8 cellular contexts compared by ENCODE assay signal in the genomic region with DNA sequence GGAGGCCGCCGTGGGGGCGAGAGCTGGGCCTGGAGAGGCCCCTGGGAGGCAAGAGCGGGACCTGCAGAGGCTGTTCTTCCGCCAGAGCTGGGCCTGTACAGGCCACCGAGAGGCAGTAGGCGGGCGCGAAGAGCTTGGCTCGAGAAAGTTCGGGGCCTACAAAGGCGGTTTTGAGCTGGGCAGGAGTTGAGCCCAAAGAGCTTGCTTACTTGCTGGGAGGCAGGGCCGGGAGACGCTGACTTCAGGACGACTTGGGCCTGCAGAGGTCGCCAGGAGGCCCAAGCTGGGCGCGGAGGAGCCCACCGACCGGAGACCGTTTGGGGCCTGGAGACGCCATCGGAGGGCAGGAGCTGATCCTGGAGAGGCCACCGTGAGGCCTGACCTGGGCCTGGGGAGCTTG.
DNase-seq lines count a peak whose midpoint lies in the region; ATAC-seq and TF ChIP-seq lines count a peak whose summit lies in the region.
"Not testable (repeated sequence)": the region's sequence is repeated elsewhere in the genome, so short reads cannot be mapped to it uniquely, and the experiment has no call there.

No MANE protein-coding gene starts in this region.

- H3K27me3 ChIP-seq in adrenal gland; fibroblast of lung (ENCODE audit: control insufficient read depth, insufficient read depth, low read length); sigmoid colon; upper lobe of left lung: not testable (repeated sequence)

- not testable (repeated sequence) for TF ChIP-seq POLR2A in adrenal gland (IDR thresholded peaks at IDR 0.05); sigmoid colon (IDR thresholded peaks at IDR 0.05); upper lobe of left lung (IDR thresholded peaks at IDR 0.05)

- H3K36me3 ChIP-seq in adrenal gland (replicated peaks in 1 of 2); fibroblast of lung (ENCODE audit: control insufficient read depth, insufficient read depth, low read length); sigmoid colon; upper lobe of left lung: not testable (repeated sequence)

- H4K20me1 ChIP-seq in fibroblast of lung (ENCODE audit: control insufficient read depth, extremely low read depth, insufficient read depth, low read length) = not testable (repeated sequence)

- WGBS in adrenal gland, 4 donors = 93 to 96% (median 95%) methylated on average over 11 to 18 of the region's 24 CpGs
- 91 to 95% methylated on average over 13 to 21 of the region's 24 CpGs for WGBS in sigmoid colon, 2 donors
- 93 to 95% methylated on average over 18 of the region's 24 CpGs for WGBS in upper lobe of left lung, 2 donors

- H3K27ac ChIP-seq in adrenal gland; fibroblast of lung (ENCODE audit: insufficient read depth, low read length); sigmoid colon; upper lobe of left lung: not testable (repeated sequence)

- not testable (repeated sequence) for TF ChIP-seq EP300 in sigmoid colon (IDR thresholded peaks at IDR 0.05); upper lobe of left lung (IDR thresholded peaks at IDR 0.05)

- TF ChIP-seq CTCF in adrenal gland (IDR thresholded peaks at IDR 0.05); fibroblast of lung (conservative IDR thresholded peaks at IDR 0.05 in 1 of 2, IDR thresholded peaks at IDR 0.05 in 1 of 2; ENCODE audit: low read depth in 1 of 2, low read length in 2 of 2); sigmoid colon (IDR thresholded peaks at IDR 0.05); upper lobe of left lung (IDR thresholded peaks at IDR 0.05): not testable (repeated sequence)

- not testable (repeated sequence) for H3K4me1 ChIP-seq in adrenal gland (replicated peaks in 1 of 2); fibroblast of lung (ENCODE audit: control insufficient read depth, extremely low read depth, insufficient read depth, low read length); sigmoid colon; upper lobe of left lung

- not testable (repeated sequence) for H3K79me2 ChIP-seq in fibroblast of lung (ENCODE audit: control insufficient read depth, insufficient read depth, low read length)

- DNase-seq in EH (ENCODE audit: low read depth) (peak; percentile 11), RPMI8226 (peak; percentile 34), adrenal gland (peak in 5 of 7 donors; percentile 54 to 95 (median 73)), fibroblast of lung (ENCODE audit: low read depth in 2 of 2) (peak; percentile 36 to 39), left colon (peak; percentile 43 to 87), sigmoid colon (peak; percentile 95), upper lobe of left lung (peak; percentile 87 to 98)
- peak; percentile 7 to 30 for DNase-seq in activated CD8-positive, alpha-beta memory T cell treated with anti-CD3 and anti-CD28 coated beads for 4 hours (ENCODE audit: low read depth in 2 of 2)

- H3K9ac ChIP-seq in fibroblast of lung (ENCODE audit: insufficient read depth, low read length) = not testable (repeated sequence)

- H3K9me3 ChIP-seq in adrenal gland (replicated peaks in 1 of 3); fibroblast of lung (ENCODE audit: control insufficient read depth, insufficient read depth, low read depth, low read length); sigmoid colon: not testable (repeated sequence)
- H3K9me3 ChIP-seq in upper lobe of left lung = peaks cover 0 to 24% (median 5%) of the 10 kb centered on the region in 4 donors

- intact Hi-C loops in adrenal gland (cut with DNase I); left colon (cut with DNase I, micrococcal nuclease); sigmoid colon (cut with DNase I): not testable (repeated sequence)

- H3K4me3 ChIP-seq in adrenal gland; fibroblast of lung (replicated peaks in 1 of 4; ENCODE audit: control extremely low read depth in 1 of 4, insufficient read depth in 1 of 4, low read depth in 3 of 4, low read length in 4 of 4); sigmoid colon; upper lobe of left lung: not testable (repeated sequence)

- not testable (repeated sequence) for H2AFZ ChIP-seq in fibroblast of lung (ENCODE audit: low read length)

- ATAC-seq in left colon; upper lobe of left lung (ENCODE audit: low FRiP score in 2 of 2): not testable (repeated sequence)

- not testable (repeated sequence) for H3K4me2 ChIP-seq in fibroblast of lung (ENCODE audit: extremely low read depth, insufficient read depth, low read length)

Comparison
In these comparisons a context has a peak if more than half of its experiments do, and no peak if none do; other contexts are left out.
1. DNase-seq: peak in every context shown above with its lines; median percentile 95 in sigmoid colon; 92 in upper lobe of left lung; 73 in adrenal gland; 65 in left colon; 38 in fibroblast of lung; 34 in RPMI8226; 18 in activated CD8-positive, alpha-beta memory T cell treated with anti-CD3 and anti-CD28 coated beads for 4 hours; 11 in EH.